In the genomic region with DNA sequence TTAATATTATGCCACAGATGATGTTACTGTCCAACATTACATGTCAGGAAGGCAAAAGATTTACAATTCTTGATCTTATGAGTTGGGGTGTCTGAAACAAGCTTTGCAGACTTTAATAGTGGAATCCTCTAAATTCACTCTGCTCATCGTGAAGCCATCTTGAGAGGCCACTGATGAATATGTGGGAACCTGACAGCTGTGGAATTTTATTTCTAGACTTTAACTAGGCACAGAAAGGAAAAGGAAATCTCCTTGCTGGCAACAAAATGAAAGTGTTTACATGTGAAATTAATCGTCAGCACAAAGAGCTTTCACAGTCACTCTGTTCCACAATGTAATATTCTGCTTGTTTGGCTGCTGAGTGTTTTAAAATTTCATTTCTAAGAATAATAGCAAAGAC, we compare ENCODE assay signal across 11 cellular contexts. TPM values are rescaled to one million over a fixed set of nuclear protein-coding genes. Genes with fewer than 3 reads are reported as not detected.
DNase-seq lines count a peak whose midpoint lies in the region; ATAC-seq and TF ChIP-seq lines count a peak whose summit lies in the region.
"Had no signal": no experiment of that assay in that cellular context is flagged by ENCODE, and none has a peak within 500 bp of the region (broad histone marks: within the 10 kb centered on the region; RNA-seq: fewer than 3 reads in every experiment).

No MANE protein-coding gene starts in this region.

- TF ChIP-seq POLR2A in transverse colon (IDR thresholded peaks at IDR 0.05) (no peak), thyroid gland (IDR thresholded peaks at IDR 0.05) (no peak)

- TF ChIP-seq CTCF in cardiac muscle cell (IDR thresholded peaks at IDR 0.05; ENCODE audit: low read depth, low read length), result no peak
- TF ChIP-seq CTCF in astrocyte of the cerebellum (IDR thresholded peaks at IDR 0.05; ENCODE audit: low read depth, low read length, missing control alignments), result no peak
- TF ChIP-seq CTCF in transverse colon (IDR thresholded peaks at IDR 0.05), result no peak
- TF ChIP-seq CTCF in thyroid gland (IDR thresholded peaks at IDR 0.05), result no peak

- intact Hi-C loops in left cardiac atrium (cut with DNase I), result loop anchor here in 1 of 2 donors (10.0 kb wide), 1 partner anchor 403 kb away; no protein-coding TSS in a partner anchor
- intact Hi-C loops in transverse colon (cut with DNase I; ENCODE audit: low total_unique reads), result no loop called here
- intact Hi-C loops in thyroid gland (cut with DNase I), result no loop called here

- no peak for ATAC-seq in left cardiac atrium

- no peak for DNase-seq in cardiac muscle cell (ENCODE audit: low read depth in 1 of 2, low spot score in 1 of 2)
- DNase-seq in left cardiac atrium, result no peak
- DNase-seq in astrocyte of the cerebellum (ENCODE audit: low read depth), result no peak
- DNase-seq in transverse colon, result no peak
- no peak for DNase-seq in germinal center (ENCODE audit: low spot score)
- DNase-seq in thyroid gland, result no peak
- DNase-seq in NCI-H2196 (lab: John Stamatoyannopoulos, UW; ENCODE audit: unreplicated experiment), result no peak
- DNase-seq: activated CD8-positive, alpha-beta memory T cell treated with anti-CD3 and anti-CD28 coated beads for 24 hours; naive B cell had no signal

- H3K27ac ChIP-seq in cardiac muscle cell, result peak overlapping the region; percentile 64
- H3K27ac ChIP-seq in mucosa of rectum (ENCODE audit: low read depth in 2 of 2, low read length in 2 of 2), result peak overlapping the region in 1 of 2 donors; percentile 34
- peak overlapping the region; percentile 38 to 74 (median 66) for H3K27ac ChIP-seq in transverse colon
- H3K27ac ChIP-seq in thyroid gland, result no peak overlapping the region
- H3K27ac ChIP-seq: C4-2B had no signal

- in situ Hi-C loops in astrocyte of the cerebellum (cut with HindIII; ENCODE audit: low sequenced_read_pairs) (no loop called here), transverse colon (cut with MboI; ENCODE audit: low pct_ligation_motif_present in 1 of 4, low pct_unique_long_range_greater_than_20kb in 1 of 4, low sequenced_read_pairs in 3 of 4) (no loop called here)

- H3K9ac ChIP-seq in mucosa of rectum (ENCODE audit: low read depth in 1 of 2, low read length in 2 of 2), result no peak overlapping the region

- 25 to 52% methylated on average over 2 of the region's 2 CpGs for WGBS in transverse colon (ENCODE audit: low coverage in 1 of 2), 2 donors
- WGBS in thyroid gland, 2 donors, result 62 to 68% methylated on average over 2 of the region's 2 CpGs

- H3K27me3 ChIP-seq in cardiac muscle cell (no peaks in the 10 kb centered on the region), mucosa of rectum (ENCODE audit: control insufficient read depth in 2 of 2, insufficient read depth in 2 of 2, low read length in 2 of 2) (no peaks in the 10 kb centered on the region), transverse colon (no peaks in the 10 kb centered on the region), thyroid gland (no peaks in the 10 kb centered on the region)

- H3K4me1 ChIP-seq in cardiac muscle cell (ENCODE audit: low read depth) (peaks cover 53% of the 10 kb centered on the region), mucosa of rectum (ENCODE audit: control insufficient read depth in 2 of 2, insufficient read depth in 2 of 2, low read length in 2 of 2) (peaks cover 11 to 21% of the 10 kb centered on the region in 2 donors), transverse colon (peaks cover 26 to 33% (median 27%) of the 10 kb centered on the region in 4 donors), thyroid gland (peaks cover 19 to 39% of the 10 kb centered on the region in 2 donors)

- peaks cover 2% of the 10 kb centered on the region for H3K36me3 ChIP-seq in cardiac muscle cell
- no peaks in the 10 kb centered on the region for H3K36me3 ChIP-seq in mucosa of rectum (ENCODE audit: control insufficient read depth in 2 of 2, insufficient read depth in 2 of 2, low read length in 2 of 2)
- no peaks in the 10 kb centered on the region for H3K36me3 ChIP-seq in transverse colon
- H3K36me3 ChIP-seq in thyroid gland, result no peaks in the 10 kb centered on the region

- TF ChIP-seq EP300 in transverse colon (IDR thresholded peaks at IDR 0.05; ENCODE audit: low read depth), result no peak

- H3K4me3 ChIP-seq in cardiac muscle cell, result no peak overlapping the region
- H3K4me3 ChIP-seq in astrocyte of the cerebellum (ENCODE audit: low read depth, low read length), result peak overlapping the region; percentile 1
- H3K4me3 ChIP-seq in mucosa of rectum (ENCODE audit: low read length in 2 of 2), result peak overlapping the region; percentile 4 to 23
- no peak overlapping the region for H3K4me3 ChIP-seq in transverse colon
- no peak overlapping the region for H3K4me3 ChIP-seq in thyroid gland (replicated peaks in 1 of 3)

- H3K9me3 ChIP-seq in cardiac muscle cell (ENCODE audit: low read depth), result no peaks in the 10 kb centered on the region
- no peaks in the 10 kb centered on the region for H3K9me3 ChIP-seq in mucosa of rectum (ENCODE audit: control insufficient read depth in 2 of 2, low read length in 2 of 2)
- no peaks in the 10 kb centered on the region for H3K9me3 ChIP-seq in transverse colon
- no peaks in the 10 kb centered on the region for H3K9me3 ChIP-seq in thyroid gland

RNA-seq across cellular contexts. Expression of a gene that starts 14.8 kb away (rescaled TPM):
- total RNA-seq in cardiac muscle cell, result 613 and 681 TPM in 2 replicates
- polyA plus RNA-seq in cardiac muscle cell, result 981 and 1,191 TPM in 2 replicates
- total RNA-seq in left cardiac atrium, result 10 to 100 TPM; 12.8 to 22.5 TPM
- total RNA-seq in transverse colon, result 10 to 100 TPM in 2 of 4 donors, 1 to 10 TPM in 2; 6.0 to 42.0 (median 10.2) TPM
- 10 to 100 TPM in 2 of 4 donors, 1 to 10 TPM in 2; 4.4 to 20.6 (median 11.1) TPM for total RNA-seq in thyroid gland

Comparison
In these comparisons a context has a peak if more than half of its experiments do, and no peak if none do; other contexts are left out.
1. RNA of a gene that starts 14.8 kb away (total RNA-seq): 613 to 681 TPM in cardiac muscle cell; 12.8 to 22.5 TPM in left cardiac atrium, 4.4 to 20.6 TPM in thyroid gland and 6.0 to 42.0 TPM in transverse colon; every median in the first group is over 10 times any median in the second.
2. H3K27ac ChIP-seq: peak in cardiac muscle cell (single experiment) and transverse colon (4 of 4); none in thyroid gland (0 of 3).
3. H3K4me3 ChIP-seq: peak in astrocyte of the cerebellum (single experiment) and mucosa of rectum (2 of 2); none in cardiac muscle cell (single experiment), transverse colon (0 of 4) and thyroid gland (0 of 3).